In the genomic region with DNA sequence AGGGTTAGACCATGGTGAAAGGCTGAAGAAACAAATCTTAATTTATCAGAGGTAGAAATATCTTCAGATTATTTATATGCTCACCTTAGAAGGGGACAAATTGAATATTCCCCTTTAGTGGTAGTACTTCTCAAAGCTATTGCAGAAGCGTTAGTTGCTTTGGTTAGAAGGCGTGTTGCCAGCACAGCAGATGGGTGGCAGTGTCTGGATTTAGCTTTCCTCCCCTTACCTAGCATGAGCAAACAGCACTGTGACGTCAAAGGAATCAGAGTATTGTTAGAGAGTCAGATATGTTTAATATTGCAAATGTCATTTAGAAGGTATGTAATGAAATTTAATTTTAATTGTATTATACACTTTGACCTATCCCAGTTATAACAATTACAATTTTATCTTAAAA, we compare ENCODE assay signal across 21 cellular contexts. TPM values are rescaled to one million over a fixed set of nuclear protein-coding genes. Genes with fewer than 3 reads are reported as not detected.
DNase-seq lines count a peak whose midpoint lies in the region; ATAC-seq, FAIRE-seq and TF ChIP-seq lines count a peak whose summit lies in the region.
"Had no signal": no experiment of that assay in that cellular context is flagged by ENCODE, and none has a peak within 500 bp of the region (broad histone marks: within the 10 kb centered on the region; RNA-seq: fewer than 3 reads in every experiment).

No MANE protein-coding gene starts in this region.

- H3K4me3 ChIP-seq in WERI-Rb-1 (ENCODE audit: low read depth, low read length), result no peak overlapping the region
- H3K4me3 ChIP-seq: BLaER1, SJSA1 had no signal

- H3K4me3 Mint-ChIP-seq in stimulated activated naive CD8-positive, alpha-beta T cell treated with anti-CD3 and anti-CD28 coated beads, Interleukin-15, Interleukin-2, amounts not matched to agents 100 ng/mL and 50 ng/mL, for 24 hours, result no peak overlapping the region
- no peak overlapping the region for H3K4me3 Mint-ChIP-seq in stimulated activated naive CD8-positive, alpha-beta T cell treated with anti-CD3 and anti-CD28 coated beads, Interleukin-15, amount 100 ng/mL, for 72 hours
- H3K4me3 Mint-ChIP-seq: CD4-positive, alpha-beta T cell; IgD-negative memory B cell had no signal

- H3K27ac ChIP-seq in WERI-Rb-1, result no peak overlapping the region
- H3K27ac ChIP-seq: 22Rv1, BLaER1, SJSA1 had no signal

- DNase-seq in NCI-H1092 treated with DMSO at 0.1 percent for 48 hours (lab: John Stamatoyannopoulos, UW) (peak; percentile 10), NCI-H1092 (lab: John Stamatoyannopoulos, UW) (no peak), WERI-Rb-1 (no peak), epidermal melanocyte (ENCODE audit: insufficient read length, low spot score) (no peak), GM12891 (ENCODE audit: insufficient read length, low spot score) (no peak)
- DNase-seq in stimulated activated naive CD8-positive, alpha-beta T cell treated with anti-CD3 and anti-CD28 coated beads, Interleukin-15, amount 100 ng/mL, for 72 hours, result no peak
- DNase-seq: ACHN; Caco-2; CD4-positive, alpha-beta T cell; GOT3; HCEC 1CT; NCI-H187; NCI-H345; T-helper 1 cell had no signal

- peaks cover 3% of the 10 kb centered on the region for H3K27me3 Mint-ChIP-seq in stimulated activated naive CD8-positive, alpha-beta T cell treated with anti-CD3 and anti-CD28 coated beads, Interleukin-15, Interleukin-2, amounts not matched to agents 100 ng/mL and 50 ng/mL, for 24 hours
- peaks cover 5% of the 10 kb centered on the region for H3K27me3 Mint-ChIP-seq in stimulated activated naive CD8-positive, alpha-beta T cell treated with anti-CD3 and anti-CD28 coated beads, Interleukin-15, amount 100 ng/mL, for 72 hours
- H3K27me3 Mint-ChIP-seq: CD4-positive, alpha-beta T cell; IgD-negative memory B cell had no signal

- H3K9me3 Mint-ChIP-seq in stimulated activated naive CD8-positive, alpha-beta T cell treated with anti-CD3 and anti-CD28 coated beads, Interleukin-15, Interleukin-2, amounts not matched to agents 100 ng/mL and 50 ng/mL, for 24 hours, result no peaks in the 10 kb centered on the region
- H3K9me3 Mint-ChIP-seq in stimulated activated naive CD8-positive, alpha-beta T cell treated with anti-CD3 and anti-CD28 coated beads, Interleukin-15, amount 100 ng/mL, for 72 hours, result peaks cover 0 to 6% of the 10 kb centered on the region in 2 donors
- H3K9me3 Mint-ChIP-seq: CD4-positive, alpha-beta T cell had no signal

- FAIRE-seq in GM12891 (lab: Jason Lieb, UNC), result no peak
- FAIRE-seq: HTR-8/SVneo had no signal

- TF ChIP-seq CTCF in WERI-Rb-1 (IDR thresholded peaks at IDR 0.05; ENCODE audit: low read depth, low read length), result 0 out of 2 replicates have a peak, but pooled peaks have one; percentile 12

- peak overlapping the region; percentile 26 for H3K27ac Mint-ChIP-seq in stimulated activated naive CD8-positive, alpha-beta T cell treated with anti-CD3 and anti-CD28 coated beads, Interleukin-15, Interleukin-2, amounts not matched to agents 100 ng/mL and 50 ng/mL, for 24 hours
- no peak overlapping the region for H3K27ac Mint-ChIP-seq in stimulated activated naive CD8-positive, alpha-beta T cell treated with anti-CD3 and anti-CD28 coated beads, Interleukin-15, amount 100 ng/mL, for 72 hours
- H3K27ac Mint-ChIP-seq: CD4-positive, alpha-beta T cell; IgD-negative memory B cell had no signal

- no peaks in the 10 kb centered on the region for H3K9me3 ChIP-seq in WERI-Rb-1 (ENCODE audit: severe bottlenecking)
- H3K9me3 ChIP-seq: BLaER1, Caco-2, SJSA1 had no signal

- H3K27me3 ChIP-seq in WERI-Rb-1 (ENCODE audit: insufficient read depth, low read depth, severe bottlenecking), result no peaks in the 10 kb centered on the region
- H3K27me3 ChIP-seq: BLaER1, SJSA1 had no signal

- H3K36me3 ChIP-seq in WERI-Rb-1, result no peaks in the 10 kb centered on the region
- H3K36me3 ChIP-seq: BLaER1, SJSA1 had no signal

- no peaks in the 10 kb centered on the region for H3K36me3 Mint-ChIP-seq in stimulated activated naive CD8-positive, alpha-beta T cell treated with anti-CD3 and anti-CD28 coated beads, Interleukin-15, Interleukin-2, amounts not matched to agents 100 ng/mL and 50 ng/mL, for 24 hours (ENCODE audit: low read depth)
- H3K36me3 Mint-ChIP-seq: IgD-negative memory B cell had no signal

- no peak for ATAC-seq in stimulated activated naive CD8-positive, alpha-beta T cell treated with anti-CD3 and anti-CD28 coated beads, Interleukin-15, amount 100 ng/mL, for 72 hours
- no peak for ATAC-seq in GM21367 (IDR thresholded peaks at IDR 0.05; ENCODE audit: unreplicated experiment)

- peaks cover 23% of the 10 kb centered on the region for H3K4me1 Mint-ChIP-seq in stimulated activated naive CD8-positive, alpha-beta T cell treated with anti-CD3 and anti-CD28 coated beads, Interleukin-15, Interleukin-2, amounts not matched to agents 100 ng/mL and 50 ng/mL, for 24 hours (ENCODE audit: low read depth)
- H3K4me1 Mint-ChIP-seq in stimulated activated naive CD8-positive, alpha-beta T cell treated with anti-CD3 and anti-CD28 coated beads, Interleukin-15, amount 100 ng/mL, for 72 hours, result peaks cover 12% of the 10 kb centered on the region
- H3K4me1 Mint-ChIP-seq: IgD-negative memory B cell had no signal

- no peak for TF ChIP-seq POLR2A in GM12891 (IDR thresholded peaks at IDR 0.05; ENCODE audit: low read depth, low read length)

TF ChIP-seq in GM12891, 5 proteins besides CTCF, POLR2A, EP300 and RAD21:
- TF ChIP-seq POLR2AphosphoS5 (IDR thresholded peaks at IDR 0.05; ENCODE audit: low read depth, low read length) (no peak), PAX5 (IDR thresholded peaks at IDR 0.05; ENCODE audit: insufficient read depth, low read length, severe bottlenecking) (no peak)

RNA-seq across cellular contexts. Expression of gene GALR1, which starts 27.2 kb away (rescaled TPM):
- not detected for polyA plus RNA-seq in GM12891 (2012; ENCODE audit: low read depth, missing spikeins)
- polyA plus RNA-seq: IgD-negative memory B cell had no signal
